Comparison of ENCODE assay signal across 1 cellular context in the genomic region with DNA sequence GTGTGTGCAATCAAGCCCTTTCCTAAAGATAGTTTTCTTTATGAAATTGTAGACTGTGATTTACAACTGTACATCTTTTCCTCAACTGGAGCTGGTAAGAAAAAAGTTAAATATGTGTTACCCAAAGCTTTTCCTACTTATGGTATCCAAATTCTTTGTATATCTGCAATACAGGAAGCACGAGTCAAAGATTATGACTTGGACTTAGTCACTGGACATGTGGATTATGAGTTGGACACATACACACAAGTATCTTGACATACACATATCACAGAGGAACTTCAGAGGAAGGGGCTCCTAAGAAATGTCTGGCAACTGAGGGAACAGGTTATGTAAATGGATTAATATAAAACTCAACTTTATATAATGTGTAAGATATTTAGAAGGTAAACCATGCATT.
TF ChIP-seq lines count a peak whose summit lies in the region.

No MANE protein-coding gene starts in this region.

TF ChIP-seq in HepG2, 621 proteins besides CTCF, POLR2A, EP300 and RAD21 (continued from another document):
- TF ChIP-seq KAT7 (CRISPR knock-in tag; IDR thresholded peaks at IDR 0.05; ENCODE audit: borderline replicate concordance) (no peak), SIN3B (IDR thresholded peaks at IDR 0.05; ENCODE audit: low read length) (no peak), ZFX (CRISPR knock-in tag; IDR thresholded peaks at IDR 0.05; ENCODE audit: low read depth) (no peak), HDAC1 (CRISPR knock-in tag; IDR thresholded peaks at IDR 0.05) (no peak)
